In the genomic region with DNA sequence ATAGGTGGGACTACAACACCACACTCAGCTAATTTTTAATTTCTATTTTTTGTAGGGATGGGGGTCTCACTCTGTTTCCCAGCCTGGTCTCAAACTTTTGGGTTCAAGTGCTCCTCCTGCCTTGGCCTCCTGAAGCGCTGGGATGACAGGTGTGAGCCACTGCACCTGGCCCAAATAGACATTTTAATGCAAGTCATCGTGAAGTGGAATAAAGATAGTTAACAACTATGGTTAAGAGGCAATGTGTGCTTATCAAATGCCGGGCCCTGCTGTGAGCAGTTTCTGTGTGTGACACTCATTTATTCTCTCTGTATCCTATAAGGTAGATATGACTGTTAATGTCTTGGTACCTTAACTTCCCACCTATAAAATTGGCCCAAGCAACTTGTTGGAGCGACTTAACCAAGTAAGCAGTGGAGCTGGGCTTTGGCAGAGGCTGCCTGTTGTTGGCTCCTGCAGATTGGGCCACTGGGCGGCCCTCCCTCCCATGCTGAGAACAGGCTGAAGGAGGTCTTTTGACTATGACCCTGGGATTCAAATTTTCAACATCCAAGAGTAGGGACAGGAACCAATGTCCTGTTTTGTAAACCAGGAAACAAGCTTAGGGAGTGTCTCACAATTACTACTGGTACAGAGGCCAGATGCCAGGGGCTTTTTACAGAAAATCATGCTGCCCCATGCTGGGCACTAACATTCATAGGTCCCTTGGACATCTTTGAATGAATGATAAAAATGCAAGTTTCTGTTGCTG, we compare ENCODE assay signal across 1 cellular context.
A peak's percentile ranks its signal among the peaks of the same experiment; 100 is the strongest.
TF ChIP-seq lines count a peak whose summit lies in the region.

No MANE protein-coding gene starts in this region.

TF ChIP-seq in WTC11, 78 proteins besides CTCF, POLR2A, EP300 and RAD21 (continued from another document):
- TF ChIP-seq, protein P1, sequence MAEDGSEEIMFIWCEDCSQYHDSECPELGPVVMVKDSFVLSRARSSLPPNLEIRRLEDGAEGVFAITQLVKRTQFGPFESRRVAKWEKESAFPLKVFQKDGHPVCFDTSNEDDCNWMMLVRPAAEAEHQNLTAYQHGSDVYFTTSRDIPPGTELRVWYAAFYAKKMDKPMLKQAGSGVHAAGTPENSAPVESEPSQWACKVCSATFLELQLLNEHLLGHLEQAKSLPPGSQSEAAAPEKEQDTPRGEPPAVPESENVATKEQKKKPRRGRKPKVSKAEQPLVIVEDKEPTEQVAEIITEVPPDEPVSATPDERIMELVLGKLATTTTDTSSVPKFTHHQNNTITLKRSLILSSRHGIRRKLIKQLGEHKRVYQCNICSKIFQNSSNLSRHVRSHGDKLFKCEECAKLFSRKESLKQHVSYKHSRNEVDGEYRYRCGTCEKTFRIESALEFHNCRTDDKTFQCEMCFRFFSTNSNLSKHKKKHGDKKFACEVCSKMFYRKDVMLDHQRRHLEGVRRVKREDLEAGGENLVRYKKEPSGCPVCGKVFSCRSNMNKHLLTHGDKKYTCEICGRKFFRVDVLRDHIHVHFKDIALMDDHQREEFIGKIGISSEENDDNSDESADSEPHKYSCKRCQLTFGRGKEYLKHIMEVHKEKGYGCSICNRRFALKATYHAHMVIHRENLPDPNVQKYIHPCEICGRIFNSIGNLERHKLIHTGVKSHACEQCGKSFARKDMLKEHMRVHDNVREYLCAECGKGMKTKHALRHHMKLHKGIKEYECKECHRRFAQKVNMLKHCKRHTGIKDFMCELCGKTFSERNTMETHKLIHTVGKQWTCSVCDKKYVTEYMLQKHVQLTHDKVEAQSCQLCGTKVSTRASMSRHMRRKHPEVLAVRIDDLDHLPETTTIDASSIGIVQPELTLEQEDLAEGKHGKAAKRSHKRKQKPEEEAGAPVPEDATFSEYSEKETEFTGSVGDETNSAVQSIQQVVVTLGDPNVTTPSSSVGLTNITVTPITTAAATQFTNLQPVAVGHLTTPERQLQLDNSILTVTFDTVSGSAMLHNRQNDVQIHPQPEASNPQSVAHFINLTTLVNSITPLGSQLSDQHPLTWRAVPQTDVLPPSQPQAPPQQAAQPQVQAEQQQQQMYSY (CRISPR knock-in tag; IDR thresholded peaks at IDR 0.05) = no peak
- peak; percentile 37; the same call in 1 of the 2 replicates for TF ChIP-seq ZNF423 (CRISPR knock-in tag; IDR thresholded peaks at IDR 0.05)
